In the genomic region with DNA sequence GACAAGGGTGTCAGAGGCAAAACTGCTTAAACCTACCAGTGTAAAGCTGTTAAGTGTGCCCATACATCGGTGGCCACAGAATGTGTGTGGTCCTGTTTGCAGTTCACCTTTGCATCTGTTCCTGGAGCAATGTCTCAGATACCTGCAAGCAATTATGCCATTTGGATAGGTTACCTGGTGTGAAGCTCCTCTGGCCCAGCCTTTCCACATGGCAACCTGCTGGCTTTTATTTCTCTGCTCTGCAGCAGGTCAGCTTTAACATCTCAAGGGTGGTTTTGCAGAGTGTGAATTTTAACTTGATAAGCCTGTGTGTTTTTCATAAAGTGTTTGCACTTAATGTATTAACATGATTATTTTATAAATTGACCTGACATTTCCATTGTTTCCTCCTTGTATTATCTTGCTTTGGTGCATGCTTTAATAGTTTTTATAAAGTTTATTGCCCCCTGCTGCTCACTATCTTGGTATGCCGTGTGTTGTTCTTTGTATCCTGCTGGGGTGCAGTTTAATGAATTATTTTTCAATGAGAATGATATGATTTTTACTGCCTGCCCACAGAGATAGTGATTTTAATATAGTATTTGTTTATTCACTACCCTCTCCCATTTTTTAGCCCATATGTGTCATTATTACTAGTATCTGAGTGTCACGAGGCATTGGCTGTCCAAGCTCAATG, we compare ENCODE assay signal across 15 cellular contexts.
"Had no signal": no experiment of that assay in that cellular context is flagged by ENCODE, and none has a peak within 500 bp of the region (broad histone marks: within the 10 kb centered on the region; RNA-seq: fewer than 3 reads in every experiment).

No MANE protein-coding gene starts in this region.

- H3K36me3 ChIP-seq: left lung, ovary, thoracic aorta, upper lobe of right lung, WERI-Rb-1 had no signal

- H3K27me3 ChIP-seq: ovary, upper lobe of right lung had no signal

- H3K9me3 Mint-ChIP-seq: activated CD4-positive, alpha-beta memory T cell treated with anti-CD3 and anti-CD28 coated beads for 36 hours had no signal

- ATAC-seq: activated CD4-positive, alpha-beta T cell treated with anti-CD3 and anti-CD28 coated beads for 36 hours; left lung; mucosa of descending colon; naive thymus-derived CD4-positive, alpha-beta T cell; stimulated activated effector memory CD8-positive, alpha-beta T cell treated with anti-CD3 and anti-CD28 coated beads, Interleukin-12 subunit alpha, Interleukin-12 subunit beta, amount 100 ng/mL, for 72 hours; upper lobe of right lung had no signal

- DNase-seq: activated CD4-positive, alpha-beta memory T cell treated with anti-CD3 and anti-CD28 coated beads for 36 hours; activated CD4-positive, alpha-beta T cell treated with anti-CD3 and anti-CD28 coated beads for 36 hours; activated naive CD4-positive, alpha-beta T cell treated with anti-CD3 and anti-CD28 coated beads, Interleukin-2, amount 10 ng/mL, durations not matched to agents 7 days and 5 days; activated T-cell treated with anti-CD3 and anti-CD28 coated beads, Interleukin-2, amount 50 U/mL, for 24 hours; erythroblast; left lung; mucosa of descending colon; naive thymus-derived CD4-positive, alpha-beta T cell; ovary; stimulated activated CD4-positive, alpha-beta T cell treated with anti-CD3 and anti-CD28 coated beads, Interleukin-12 subunit alpha, Interleukin-12 subunit beta, amount 100 ng/mL, for 4 hours; stimulated activated CD4-positive, alpha-beta T cell treated with anti-CD3 and anti-CD28 coated beads, Interleukin-2, amount 100 ng/mL, for 24 hours; upper lobe of right lung; WERI-Rb-1 had no signal

- H3K27ac Mint-ChIP-seq: activated CD4-positive, alpha-beta memory T cell treated with anti-CD3 and anti-CD28 coated beads for 36 hours; activated CD4-positive, alpha-beta T cell treated with anti-CD3 and anti-CD28 coated beads for 36 hours; activated naive CD4-positive, alpha-beta T cell treated with anti-CD3 and anti-CD28 coated beads, Interleukin-2, amount 10 ng/mL, durations not matched to agents 7 days and 5 days; activated T-cell treated with anti-CD3 and anti-CD28 coated beads, Interleukin-2, amount 50 U/mL, for 24 hours; naive thymus-derived CD4-positive, alpha-beta T cell; stimulated activated effector memory CD8-positive, alpha-beta T cell treated with anti-CD3 and anti-CD28 coated beads, Interleukin-12 subunit alpha, Interleukin-12 subunit beta, amount 100 ng/mL, for 72 hours had no signal

- H3K27me3 Mint-ChIP-seq: activated CD4-positive, alpha-beta memory T cell treated with anti-CD3 and anti-CD28 coated beads for 36 hours; activated CD4-positive, alpha-beta T cell treated with anti-CD3 and anti-CD28 coated beads for 36 hours; activated naive CD4-positive, alpha-beta T cell treated with anti-CD3 and anti-CD28 coated beads, Interleukin-2, amount 10 ng/mL, durations not matched to agents 7 days and 5 days; activated T-cell treated with anti-CD3 and anti-CD28 coated beads, Interleukin-2, amount 50 U/mL, for 24 hours had no signal

- H3K4me1 Mint-ChIP-seq: activated CD4-positive, alpha-beta T cell treated with anti-CD3 and anti-CD28 coated beads for 36 hours; activated naive CD4-positive, alpha-beta T cell treated with anti-CD3 and anti-CD28 coated beads, Interleukin-2, amount 10 ng/mL, durations not matched to agents 7 days and 5 days; naive thymus-derived CD4-positive, alpha-beta T cell; stimulated activated effector memory CD8-positive, alpha-beta T cell treated with anti-CD3 and anti-CD28 coated beads, Interleukin-12 subunit alpha, Interleukin-12 subunit beta, amount 100 ng/mL, for 72 hours had no signal

- H3K4me1 ChIP-seq: left lung, upper lobe of right lung had no signal

- H3K27ac ChIP-seq: left lung, ovary, thoracic aorta, upper lobe of right lung, WERI-Rb-1 had no signal

- H3K4me3 ChIP-seq: left lung, mucosa of descending colon, ovary, thoracic aorta, upper lobe of right lung had no signal

- H3K36me3 Mint-ChIP-seq: activated CD4-positive, alpha-beta memory T cell treated with anti-CD3 and anti-CD28 coated beads for 36 hours; activated naive CD4-positive, alpha-beta T cell treated with anti-CD3 and anti-CD28 coated beads, Interleukin-2, amount 10 ng/mL, durations not matched to agents 7 days and 5 days; naive thymus-derived CD4-positive, alpha-beta T cell; stimulated activated effector memory CD8-positive, alpha-beta T cell treated with anti-CD3 and anti-CD28 coated beads, Interleukin-12 subunit alpha, Interleukin-12 subunit beta, amount 100 ng/mL, for 72 hours had no signal

- H3K9me3 ChIP-seq: mucosa of descending colon, ovary, upper lobe of right lung had no signal

- H3K4me3 Mint-ChIP-seq: activated CD4-positive, alpha-beta memory T cell treated with anti-CD3 and anti-CD28 coated beads for 36 hours; activated CD4-positive, alpha-beta T cell treated with anti-CD3 and anti-CD28 coated beads for 36 hours; activated naive CD4-positive, alpha-beta T cell treated with anti-CD3 and anti-CD28 coated beads, Interleukin-2, amount 10 ng/mL, durations not matched to agents 7 days and 5 days; activated T-cell treated with anti-CD3 and anti-CD28 coated beads, Interleukin-2, amount 50 U/mL, for 24 hours; naive thymus-derived CD4-positive, alpha-beta T cell; stimulated activated effector memory CD8-positive, alpha-beta T cell treated with anti-CD3 and anti-CD28 coated beads, Interleukin-12 subunit alpha, Interleukin-12 subunit beta, amount 100 ng/mL, for 72 hours had no signal
